ENCODE assay signal across 17 cellular contexts in genomic region chr3:134476977-134477376, GRCh38. TPM values are rescaled to one million over a fixed set of nuclear protein-coding genes. Genes with fewer than 3 reads are reported as not detected.
DNase-seq lines count a peak whose midpoint lies in the region; ATAC-seq, FAIRE-seq and TF ChIP-seq lines count a peak whose summit lies in the region.
"Had no signal": no experiment of that assay in that cellular context is flagged by ENCODE, and none has a peak within 500 bp of the region (broad histone marks: within the 10 kb centered on the region; RNA-seq: fewer than 3 reads in every experiment).

No MANE protein-coding gene starts in this region.

- no TSS peak for BruUV-seq in mammary epithelial cell (replicated peaks; lab: Mats Ljungman, UMichigan)

- peak overlapping the region; percentile 24 for H3K9ac ChIP-seq in mammary epithelial cell (ENCODE audit: insufficient read depth, low read length)

- no peak overlapping the region for H3K4me3 ChIP-seq in mammary epithelial cell (replicated peaks in 1 of 3; ENCODE audit: insufficient read depth in 1 of 3, low read depth in 2 of 3, low read length in 3 of 3)
- H3K4me3 ChIP-seq in psoas muscle = no peak overlapping the region
- H3K4me3 ChIP-seq: body of pancreas, thoracic aorta had no signal

- peak; percentile 90 for ATAC-seq in left ventricle myocardium superior
- ATAC-seq in psoas muscle = peak; percentile 94 to 95 (median 95)
- no peak for ATAC-seq in activated CD4-positive, CD25-positive, alpha-beta regulatory T cell treated with anti-CD3 and anti-CD28 coated beads, Interleukin-2, amount 50 U/mL, for 24 hours
- no peak for ATAC-seq in HG03439 (IDR thresholded peaks at IDR 0.05; ENCODE audit: unreplicated experiment)
- ATAC-seq: body of pancreas, PC-3 had no signal

- CTCF ChIA-PET in mammary epithelial cell (lab: Charles Lee; ENCODE audit: low non-redundant PET) = interaction anchor here (0.7 kb wide), 1 partner anchor 9 kb away, joined by 5 read pairs; the partner anchor contains the start of gene CEP63

- H3K9me3 ChIP-seq in mammary epithelial cell (replicated peaks; ENCODE audit: insufficient read depth, low read length) (no peaks in the 10 kb centered on the region), psoas muscle (no peaks in the 10 kb centered on the region)
- H3K9me3 ChIP-seq: body of pancreas, thoracic aorta had no signal

- H3K27ac ChIP-seq in mammary epithelial cell (ENCODE audit: insufficient read depth, low read depth, low read length) (peak overlapping the region; percentile 66), psoas muscle (peak overlapping the region; percentile 77)
- H3K27ac ChIP-seq: thoracic aorta had no signal

- H3K27me3 ChIP-seq in mammary epithelial cell (ENCODE audit: insufficient read depth, low read length) (no peaks in the 10 kb centered on the region), psoas muscle (ENCODE audit: insufficient read depth in 3 of 3, low read length in 2 of 3) (no peaks in the 10 kb centered on the region)
- H3K27me3 ChIP-seq: body of pancreas had no signal

- H4K20me1 ChIP-seq in mammary epithelial cell (ENCODE audit: insufficient read depth, low read length) = no peaks in the 10 kb centered on the region

- DNase-seq in mammary epithelial cell = peak; percentile 79
- DNase-seq in left ventricle myocardium superior = peak; percentile 60
- peak; percentile 66 to 76 for DNase-seq in psoas muscle
- no peak for DNase-seq in stimulated activated CD4-positive, alpha-beta T cell treated with anti-CD3 and anti-CD28 coated beads, Interleukin-15, amount 100 ng/mL, for 24 hours
- no peak for DNase-seq in head of caudate nucleus
- DNase-seq: activated CD8-positive, alpha-beta memory T cell treated with anti-CD3 and anti-CD28 coated beads for 24 hours; activated effector memory CD4-positive, alpha-beta T cell treated with anti-CD3 and anti-CD28 coated beads, Interleukin-2, amount 50 U/mL, for 16 hours; body of pancreas; Karpas-422; NCI-H1930; NCI-H526; PC-3 had no signal

- in situ Hi-C loops in mammary epithelial cell (cut with MboI; ENCODE audit: low sequenced_read_pairs in 2 of 2) = loop anchor here (10.0 to 25.0 kb wide), 3 partner anchors 112 to 540 kb away; no protein-coding TSS in a partner anchor

- H3K36me3 ChIP-seq in mammary epithelial cell (ENCODE audit: insufficient read depth, low read length) (peaks cover 32% of the 10 kb centered on the region), psoas muscle (ENCODE audit: insufficient read depth in 1 of 2, low read depth in 1 of 2) (peaks cover 0 to 49% of the 10 kb centered on the region in 2 donors)

- TF ChIP-seq CTCF in mammary epithelial cell (conservative IDR thresholded peaks at IDR 0.05 in 1 of 2, IDR thresholded peaks at IDR 0.05 in 1 of 2; ENCODE audit: extremely low read depth in 1 of 2, insufficient read depth in 1 of 2, low read depth in 1 of 2, low read length in 2 of 2) (no peak), psoas muscle (IDR thresholded peaks at IDR 0.05) (no peak)

- peaks cover 14% of the 10 kb centered on the region for H3K79me2 ChIP-seq in mammary epithelial cell (ENCODE audit: insufficient read depth, low read length)

- H3K4me1 ChIP-seq in mammary epithelial cell (ENCODE audit: insufficient read depth, low read length) (peaks cover 49% of the 10 kb centered on the region), psoas muscle (peaks cover 24% of the 10 kb centered on the region)

- FAIRE-seq in G401.6 (lab: Jason Lieb, UNC) = peak; percentile 81
- FAIRE-seq: islet of Langerhans had no signal

- intact Hi-C loops in mammary epithelial cell (cut with micrococcal nuclease) (no loop called here), left ventricle myocardium superior (cut with micrococcal nuclease) (no loop called here), psoas muscle (cut with DNase I) (no loop called here), head of caudate nucleus (cut with DNase I) (loop anchor here (10.0 kb wide), 1 partner anchor 112 kb away; no protein-coding TSS in a partner anchor)

- WGBS in mammary epithelial cell (ENCODE audit: low coverage, missing lambda C conversion rate) = 7% methylated on average over 5 of the region's 5 CpGs
- WGBS in psoas muscle, 3 donors = 22 to 42% (median 23%) methylated on average over 5 of the region's 5 CpGs

- H3K4me2 ChIP-seq in mammary epithelial cell (ENCODE audit: insufficient read depth, low read depth, low read length) = peak overlapping the region; percentile 28

- no peak overlapping the region for H2AFZ ChIP-seq in mammary epithelial cell (ENCODE audit: low read depth, low read length)

- dilution Hi-C loops in mammary epithelial cell (cut with HindIII; ENCODE audit: low sequenced_read_pairs) = loop anchor here (5.0 to 25.0 kb wide), 3 partner anchors 125 to 540 kb away; no protein-coding TSS in a partner anchor

RNA-seq across cellular contexts. Expression of gene ANAPC13, which starts 8.8 kb away (rescaled TPM):
- total RNA-seq in mammary epithelial cell (10 to 100 TPM; 32.2 to 40.5 TPM), left ventricle myocardium superior (75.6 TPM), psoas muscle (10 to 100 TPM; 48.6 to 65.8 (median 63.5) TPM)
- polyA plus RNA-seq in mammary epithelial cell (54.2 TPM), psoas muscle (10 to 100 TPM; 68.7 to 73.7 (median 71.5) TPM)
- polyA minus RNA-seq in mammary epithelial cell = 16.2 TPM

RNA-seq across cellular contexts. Expression of gene CEP63, which starts 8.9 kb away (rescaled TPM):
- total RNA-seq in mammary epithelial cell (10 to 100 TPM in 1 of 2 donors, 1 to 10 TPM in 1; 7.2 to 25.3 TPM), left ventricle myocardium superior (35.1 TPM), psoas muscle (10 to 100 TPM; 26.6 to 37.9 (median 30.6) TPM)
- polyA plus RNA-seq in mammary epithelial cell (9.0 TPM), psoas muscle (10 to 100 TPM; 26.5 to 51.3 (median 28.0) TPM)
- polyA minus RNA-seq in mammary epithelial cell = 3.9 TPM

Comparison
In these comparisons a context has a peak if more than half of its experiments do, and no peak if none do; other contexts are left out.
1. DNase-seq: peak in mammary epithelial cell (single experiment), left ventricle myocardium superior (single experiment) and psoas muscle (2 of 2); none in stimulated activated CD4-positive, alpha-beta T cell treated with anti-CD3 and anti-CD28 coated beads, Interleukin-15, amount 100 ng/mL, for 24 hours (single experiment) and head of caudate nucleus (0 of 42).
2. ATAC-seq: peak in left ventricle myocardium superior (single experiment) and psoas muscle (4 of 4); none in activated CD4-positive, CD25-positive, alpha-beta regulatory T cell treated with anti-CD3 and anti-CD28 coated beads, Interleukin-2, amount 50 U/mL, for 24 hours (0 of 2) and HG03439 (single experiment).